In the genomic region with DNA sequence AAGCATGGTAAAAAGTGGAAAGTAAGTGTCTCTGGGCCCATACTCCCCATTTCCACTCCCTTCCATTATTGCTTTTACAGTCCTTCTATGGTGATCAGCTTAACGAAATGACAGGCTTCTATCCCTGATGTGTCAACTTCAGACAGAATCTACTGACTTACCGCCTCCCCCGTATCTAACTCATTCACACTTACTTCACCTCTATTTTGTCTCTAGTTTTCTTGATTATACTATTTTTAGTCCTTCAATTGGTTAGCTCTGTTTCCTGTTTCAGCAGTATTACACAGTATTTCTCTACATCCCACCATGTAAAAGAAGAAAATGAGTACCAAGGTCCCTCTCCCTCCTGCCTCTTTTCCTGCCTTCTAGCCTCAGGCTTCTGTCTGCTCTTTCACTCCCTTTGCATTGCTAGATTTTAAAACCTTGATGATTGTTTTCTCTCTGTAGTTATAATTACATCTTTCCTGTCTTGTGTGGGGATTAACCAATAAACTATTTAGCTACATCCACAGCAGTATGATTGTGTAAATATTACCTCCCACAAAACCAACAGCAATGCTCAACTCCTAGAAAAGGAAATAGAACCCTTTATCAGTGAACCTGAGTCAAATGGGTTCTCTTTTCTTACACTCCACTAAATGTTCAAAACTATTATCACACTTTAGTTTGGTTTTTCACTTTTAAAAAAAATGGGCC, we compare ENCODE assay signal across 9 cellular contexts. TPM values are rescaled to one million over a fixed set of nuclear protein-coding genes. Genes with fewer than 3 reads are reported as not detected.
DNase-seq lines count a peak whose midpoint lies in the region; ATAC-seq lines count a peak whose summit lies in the region.
"Had no signal": no experiment of that assay in that cellular context is flagged by ENCODE, and none has a peak within 500 bp of the region (broad histone marks: within the 10 kb centered on the region; RNA-seq: fewer than 3 reads in every experiment).

No MANE protein-coding gene starts in this region.

- no peak overlapping the region for H3K4me2 ChIP-seq in Karpas-422 (ENCODE audit: low read depth, low read length, poor library complexity, severe bottlenecking)

- H3K4me1 ChIP-seq in Karpas-422 (ENCODE audit: low read length), result peaks cover 29% of the 10 kb centered on the region

- no peaks in the 10 kb centered on the region for H3K79me2 ChIP-seq in Karpas-422 (ENCODE audit: low read length)

- peak overlapping the region; percentile 58 for H3K4me3 Mint-ChIP-seq in activated T-helper 17 cell treated with anti-CD3 and anti-CD28 coated beads, Interleukin-2, amount 50 U/mL, for 72 hours
- peak overlapping the region in 6 of 8 donors; percentile 2 to 60 (median 25) for H3K4me3 Mint-ChIP-seq in naive B cell

- H3K9me2 ChIP-seq in Karpas-422 (replicated peaks; ENCODE audit: insufficient read depth, low read length), result no peaks in the 10 kb centered on the region

- no peak overlapping the region for H3K4me3 ChIP-seq in Karpas-422 (ENCODE audit: low read length)
- H3K4me3 ChIP-seq: coronary artery had no signal

- no peak overlapping the region for H2AFZ ChIP-seq in Karpas-422 (ENCODE audit: low read length)

- no peaks in the 10 kb centered on the region for H3K27me3 Mint-ChIP-seq in activated T-helper 17 cell treated with anti-CD3 and anti-CD28 coated beads, Interleukin-2, amount 50 U/mL, for 72 hours
- H3K27me3 Mint-ChIP-seq in naive B cell, result no peaks in the 10 kb centered on the region

- no peaks in the 10 kb centered on the region for H3K36me3 Mint-ChIP-seq in activated T-helper 17 cell treated with anti-CD3 and anti-CD28 coated beads, Interleukin-2, amount 50 U/mL, for 72 hours (ENCODE audit: low read depth)
- H3K36me3 Mint-ChIP-seq in naive B cell, result no peaks in the 10 kb centered on the region

- peak overlapping the region; percentile 79 for H3K27ac Mint-ChIP-seq in activated T-helper 17 cell treated with anti-CD3 and anti-CD28 coated beads, Interleukin-2, amount 50 U/mL, for 72 hours
- peak overlapping the region in 3 of 6 donors; percentile 0 to 47 (median 1) for H3K27ac Mint-ChIP-seq in naive B cell

- DNase-seq in COR-L47 (lab: John Stamatoyannopoulos, UW) (peak; percentile 21), Karpas-422 (peak; percentile 29), naive B cell (no peak), RPMI8226 (no peak), G401 (ENCODE audit: low spot score) (no peak), NCI-H82 treated with DMSO at 0.1 percent for 48 hours (lab: John Stamatoyannopoulos, UW; ENCODE audit: unreplicated experiment) (no peak)

- no peaks in the 10 kb centered on the region for H3K9me3 Mint-ChIP-seq in activated T-helper 17 cell treated with anti-CD3 and anti-CD28 coated beads, Interleukin-2, amount 50 U/mL, for 72 hours
- no peaks in the 10 kb centered on the region for H3K9me3 Mint-ChIP-seq in naive B cell

- H4K20me1 ChIP-seq in Karpas-422 (ENCODE audit: insufficient read depth, low read depth, low read length), result peaks cover 4% of the 10 kb centered on the region; the same call in 1 of the 2 replicates

- no peaks in the 10 kb centered on the region for H3K36me3 ChIP-seq in Karpas-422 (ENCODE audit: insufficient read depth, low read length)

- no peak overlapping the region for H3K9ac ChIP-seq in Karpas-422 (ENCODE audit: low read length)

- H3K4me1 Mint-ChIP-seq in activated T-helper 17 cell treated with anti-CD3 and anti-CD28 coated beads, Interleukin-2, amount 50 U/mL, for 72 hours, result peaks cover 41% of the 10 kb centered on the region
- peaks cover 23 to 37% (median 34%) of the 10 kb centered on the region in 3 donors for H3K4me1 Mint-ChIP-seq in naive B cell

- peak; percentile 89 for ATAC-seq in activated T-helper 17 cell treated with anti-CD3 and anti-CD28 coated beads, Interleukin-2, amount 50 U/mL, for 72 hours (replicated peaks)
- ATAC-seq in naive B cell (ENCODE audit: low read depth in 2 of 2) (no peak), HG02973 (IDR thresholded peaks at IDR 0.05; ENCODE audit: unreplicated experiment) (no peak)

- H3K27me3 ChIP-seq in Karpas-422 (ENCODE audit: low read length), result no peaks in the 10 kb centered on the region

- in situ Hi-C loops in G401 (cut with HindIII; ENCODE audit: low sequenced_read_pairs), result no loop called here

- no peak overlapping the region for H3K27ac ChIP-seq in Karpas-422 (ENCODE audit: low read length)

- H3K9me3 ChIP-seq in Karpas-422 (ENCODE audit: low read length), result no peaks in the 10 kb centered on the region

RNA-seq across cellular contexts. Expression of a gene that starts 53.4 kb away (rescaled TPM):
- total RNA-seq in Karpas-422 (2014; rRNA removed; shearing (Covaris generic); ENCODE audit: low replicate concordance), result not detected in 2 replicates
- 10 to 100 TPM; 12.8 to 18.5 TPM for total RNA-seq in activated T-helper 17 cell treated with anti-CD3 and anti-CD28 coated beads, Interleukin-2, amount 50 U/mL, for 72 hours
- polyA plus RNA-seq in naive B cell (ENCODE audit: low read depth in 6 of 6), result under 1 TPM in 5 of 6 donors, not detected in 1; 0.04 to 0.44 (median 0.23) TPM
- total RNA-seq in G401 (2014; rRNA removed; shearing (Covaris generic)), result 17.8 and 24.5 TPM in 2 replicates

Comparison
In these comparisons a context has a peak if more than half of its experiments do, and no peak if none do; other contexts are left out.
1. DNase-seq: peak in COR-L47 (single experiment) and Karpas-422 (single experiment); none in naive B cell (single experiment), RPMI8226 (single experiment), G401 (single experiment) and NCI-H82 treated with DMSO at 0.1 percent for 48 hours (single experiment).
2. RNA of a gene that starts 53.4 kb away (total RNA-seq): 17.8 to 24.5 TPM in G401 and 12.8 to 18.5 TPM in activated T-helper 17 cell treated with anti-CD3 and anti-CD28 coated beads, Interleukin-2, amount 50 U/mL, for 72 hours; not detected in Karpas-422; every median in the first group is over 10 times any median in the second.